8 cellular contexts compared by ENCODE assay signal in the genomic region with DNA sequence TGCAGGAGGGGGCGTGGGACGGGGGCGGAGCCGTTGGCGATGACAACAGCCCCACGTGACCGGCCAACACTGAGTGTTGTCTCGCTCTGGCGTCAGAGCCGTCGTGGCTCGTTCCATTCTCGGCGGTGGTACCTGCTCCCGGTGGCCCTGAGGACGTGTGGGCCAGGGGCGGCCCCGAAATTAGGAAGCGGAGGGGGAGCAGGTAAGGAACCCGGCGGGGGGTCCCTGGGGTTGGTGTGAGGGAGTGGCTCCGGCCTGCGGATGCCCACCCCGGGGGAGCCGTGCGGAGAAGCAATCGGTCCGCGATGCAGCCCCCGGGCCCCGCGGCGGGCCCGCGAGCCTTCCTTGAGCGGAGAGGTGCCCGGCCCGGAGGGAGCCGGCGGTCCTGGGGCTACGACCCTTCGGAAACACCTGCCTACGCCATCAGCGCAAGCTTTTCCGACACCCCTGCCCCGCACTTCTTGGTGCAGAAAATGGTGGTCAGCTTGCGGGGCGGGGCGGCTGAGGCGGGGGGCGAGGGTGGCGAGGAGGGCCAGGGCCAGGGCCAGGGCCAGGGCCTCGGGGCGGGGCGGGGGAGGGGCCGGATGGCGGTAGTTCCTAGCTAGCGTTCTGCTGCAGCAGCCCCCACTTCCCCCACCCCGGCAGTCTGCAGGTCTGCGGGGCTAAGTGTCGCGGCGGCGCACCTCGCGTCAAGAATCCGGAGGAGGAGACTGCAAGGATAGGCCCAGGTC. TPM values are rescaled to one million over a fixed set of nuclear protein-coding genes. Genes with fewer than 3 reads are reported as not detected.
DNase-seq lines count a peak whose midpoint lies in the region; ATAC-seq and TF ChIP-seq lines count a peak whose summit lies in the region.

A gene with protein sequence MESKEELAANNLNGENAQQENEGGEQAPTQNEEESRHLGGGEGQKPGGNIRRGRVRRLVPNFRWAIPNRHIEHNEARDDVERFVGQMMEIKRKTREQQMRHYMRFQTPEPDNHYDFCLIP (plus strand): TSS at position 72 of the 731 bp plus-strand sequence. CDS start 1,046 bp downstream, outside the sequence.

- BruUV-seq in A673 (replicated peaks; lab: Mats Ljungman, UMichigan), result no TSS peak

- intact Hi-C loops in A673 (cut with micrococcal nuclease; ENCODE audit: unreplicated experiment), result no loop called here
- intact Hi-C loops in mucosa of descending colon (cut with DNase I, micrococcal nuclease), result no loop called here

- no peak for TF ChIP-seq CTCF in A673 (conservative IDR thresholded peaks at IDR 0.05; ENCODE audit: low read depth, low read length)
- no peak for TF ChIP-seq CTCF in epithelial cell of esophagus (IDR thresholded peaks at IDR 0.05; ENCODE audit: insufficient read depth, low read depth, low read length, missing control alignments)
- TF ChIP-seq CTCF in mucosa of descending colon (IDR thresholded peaks at IDR 0.05), result no peak

- H3K36me3 ChIP-seq in A673 (ENCODE audit: insufficient read depth, low read length, poor library complexity, severe bottlenecking) (peaks cover 14% of the 10 kb centered on the region), mucosa of descending colon (ENCODE audit: low read depth) (no peaks in the 10 kb centered on the region)

- H3K27me3 ChIP-seq in A673 (replicated peaks; ENCODE audit: insufficient read depth, low read depth, low read length, poor library complexity), result no peaks in the 10 kb centered on the region

- peak within 1 kb of the TSS; percentile 71 for H3K4me3 ChIP-seq in A673 (ENCODE audit: low read depth, low read length, poor library complexity, severe bottlenecking)
- H3K4me3 ChIP-seq in epithelial cell of esophagus (ENCODE audit: low read length), result peak within 1 kb of the TSS; percentile 53
- H3K4me3 ChIP-seq in mucosa of descending colon, result peak within 1 kb of the TSS; percentile 54

- peak; percentile 85 for DNase-seq in A673 (ENCODE audit: low spot score)
- DNase-seq in NCI-H524 (lab: John Stamatoyannopoulos, UW), result peak; percentile 66 to 79
- peak; percentile 69 for DNase-seq in activated T-cell treated with anti-CD3 and anti-CD28 coated beads for 24 hours (ENCODE audit: low read depth)
- peak; percentile 66 for DNase-seq in epithelial cell of esophagus (ENCODE audit: low read depth)
- peak; percentile 85 to 89 (median 86) for DNase-seq in mucosa of descending colon
- peak; percentile 53 to 66 for DNase-seq in stimulated activated CD8-positive, alpha-beta memory T cell treated with anti-CD3 and anti-CD28 coated beads, Interleukin-2, amount 100 ng/mL, for 1 hour (ENCODE audit: low read depth in 2 of 2)

- POLR2A ChIA-PET in A673 (lab: Charles Lee; ENCODE audit: low non-redundant PET), result no interaction called here

- H3K27ac ChIP-seq in A673 (ENCODE audit: low read depth, low read length, poor library complexity, severe bottlenecking), result peak within 1 kb of the TSS; percentile 88

- H3K4me1 ChIP-seq in A673 (ENCODE audit: insufficient read depth, low read length, poor library complexity, severe bottlenecking), result no peaks in the 10 kb centered on the region
- H3K4me1 ChIP-seq in mucosa of descending colon (ENCODE audit: low read depth), result no peaks in the 10 kb centered on the region

- H3K9me3 ChIP-seq in A673 (ENCODE audit: low read depth, low read length, poor library complexity, severe bottlenecking), result no peaks in the 10 kb centered on the region
- H3K9me3 ChIP-seq in mucosa of descending colon, result no peaks in the 10 kb centered on the region

- ATAC-seq in GM18867 (IDR thresholded peaks at IDR 0.05; ENCODE audit: unreplicated experiment) (peak; percentile 50), HG03066 (IDR thresholded peaks at IDR 0.05; ENCODE audit: low read depth, unreplicated experiment) (peak; percentile 87), mucosa of descending colon (peak; percentile 95)

- CTCF ChIA-PET in A673 (lab: Charles Lee), result no interaction called here

RNA-seq across cellular contexts. Expression of the gene that starts here (rescaled TPM):
- 65.4 and 67.7 TPM in 2 replicates for total RNA-seq in A673 (2021)
- total RNA-seq in mucosa of descending colon, result 10 to 100 TPM in 1 of 3 donors, 1 to 10 TPM in 2; 7.8 to 34.0 (median 8.9) TPM

Comparison
In these comparisons a context has a peak if more than half of its experiments do, and no peak if none do; other contexts are left out.
1. Peak in every context shown above with its lines: DNase-seq, ATAC-seq, H3K4me3 ChIP-seq and H3K27ac ChIP-seq.